ENCODE assay signal across 12 cellular contexts in the genomic region with DNA sequence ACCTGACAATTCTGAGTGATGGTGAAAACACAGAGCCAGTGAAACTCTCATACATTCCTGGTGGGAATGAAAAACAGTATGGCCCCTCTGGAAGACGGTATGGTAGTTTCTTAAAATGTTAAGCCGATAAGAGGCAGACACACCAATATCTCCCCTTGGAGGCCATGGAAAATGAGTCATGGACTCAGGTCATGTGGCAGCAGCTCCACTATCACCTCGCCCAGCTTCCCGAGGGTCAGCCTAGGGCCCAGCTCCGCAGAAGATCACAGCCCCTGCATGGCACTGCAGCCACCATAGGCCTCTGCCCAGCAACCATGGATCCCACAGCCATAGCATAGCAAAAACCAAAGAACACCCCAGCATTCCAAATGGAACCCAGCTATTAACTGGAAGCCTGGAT. TPM values are rescaled to one million over a fixed set of nuclear protein-coding genes. Genes with fewer than 3 reads are reported as not detected.
"Had no signal": no experiment of that assay in that cellular context is flagged by ENCODE, and none has a peak within 500 bp of the region (broad histone marks: within the 10 kb centered on the region; RNA-seq: fewer than 3 reads in every experiment).

No MANE protein-coding gene starts in this region.

- H2AFZ ChIP-seq: GM23248 had no signal

- H3K4me3 ChIP-seq: GM23248, HAP-1 had no signal

- H3K9ac ChIP-seq: GM23248 had no signal

- H3K36me3 ChIP-seq: HAP-1 had no signal

- DNase-seq: GM23248, GOT3, H7, HFFc6, KG1 had no signal

- H3K9me3 Mint-ChIP-seq: HFFc6 had no signal

- H3K4me3 Mint-ChIP-seq: HFFc6, IgD-negative memory B cell had no signal

- H3K9me3 ChIP-seq: HAP-1 had no signal

- ATAC-seq: HCT116, HepG2 had no signal

- H3K27ac ChIP-seq: GM23248, HL-60 had no signal

- H3K4me1 ChIP-seq: HAP-1 had no signal

- H3K27ac Mint-ChIP-seq: HFFc6 had no signal

RNA-seq across cellular contexts. Expression of a gene that starts 21.4 kb away (rescaled TPM):
- total RNA-seq: GM23248, H4, H7, HepG2, HFFc6, HT1080 had no signal
- polyA plus RNA-seq: GM23248, HepG2, IgD-negative memory B cell had no signal

RNA-seq across cellular contexts. Expression of a gene that starts 25.8 kb away (rescaled TPM):
- total RNA-seq: GM23248, H7, HFFc6, HT1080 had no signal
- polyA plus RNA-seq: GM23248, IgD-negative memory B cell had no signal

RNA-seq across cellular contexts. Expression of a gene that starts 40.1 kb away (rescaled TPM):
- total RNA-seq: GM23248, H4, H7, HepG2, HFFc6, HT1080 had no signal
- polyA plus RNA-seq: GM23248, HepG2, IgD-negative memory B cell had no signal
